Comparison of ENCODE assay signal across 8 cellular contexts in genomic region chr6:107491059-107491609, GRCh38. TPM values are rescaled to one million over a fixed set of nuclear protein-coding genes. Genes with fewer than 3 reads are reported as not detected.
DNase-seq lines count a peak whose midpoint lies in the region; ATAC-seq and TF ChIP-seq lines count a peak whose summit lies in the region.

No MANE protein-coding gene starts in this region.

- intact Hi-C loops in lower leg skin (cut with DNase I; ENCODE audit: low total_unique reads) = loop anchor here (10.0 kb wide), 1 partner anchor 1524 kb away; no protein-coding TSS in a partner anchor

- 9 to 16% methylated on average over 30 to 40 of the region's 40 CpGs for WGBS in lower leg skin, 2 donors

- peak; percentile 10 to 17 for DNase-seq in NCI-H2081 (lab: John Stamatoyannopoulos, UW)
- DNase-seq in NCI-H2081 treated with DMSO at 0.1 percent for 48 hours (lab: John Stamatoyannopoulos, UW) = no peak
- no peak for DNase-seq in RWPE2 (ENCODE audit: low spot score)
- DNase-seq in dermis blood vessel endothelial cell = peak; percentile 48
- peak in 1 of 2 donors; percentile 89 for DNase-seq in lower leg skin (ENCODE audit: low spot score in 2 of 2)
- DNase-seq in middle frontal gyrus (ENCODE audit: extremely low spot score, low spot score) = no peak

- ATAC-seq in RWPE2 (ENCODE audit: low read depth) = peak; percentile 31
- no peak for ATAC-seq in HG03280 (IDR thresholded peaks at IDR 0.05; ENCODE audit: unreplicated experiment)

- H3K4me1 ChIP-seq in RWPE2 (ENCODE audit: insufficient read depth, poor library complexity, severe bottlenecking) = peaks cover 2% of the 10 kb centered on the region
- H3K4me1 ChIP-seq in subcutaneous abdominal adipose tissue (ENCODE audit: control insufficient read depth in 5 of 5, insufficient read depth in 5 of 5, low read length in 5 of 5) = peaks cover 8 to 72% (median 51%) of the 10 kb centered on the region in 5 donors

- H3K36me3 ChIP-seq in RWPE2 (ENCODE audit: low read depth) = no peaks in the 10 kb centered on the region
- H3K36me3 ChIP-seq in subcutaneous abdominal adipose tissue (ENCODE audit: control insufficient read depth in 5 of 5, insufficient read depth in 5 of 5, low read length in 5 of 5) = no peaks in the 10 kb centered on the region

- H3K27me3 ChIP-seq in RWPE2 (ENCODE audit: insufficient read depth, poor library complexity, severe bottlenecking) (peaks cover 68% of the 10 kb centered on the region), subcutaneous abdominal adipose tissue (ENCODE audit: control insufficient read depth in 5 of 5, insufficient read depth in 4 of 5, low read length in 5 of 5) (peaks cover 0 to 36% (median 13%) of the 10 kb centered on the region in 5 donors)

- H3K9me3 ChIP-seq in RWPE2 (ENCODE audit: severe bottlenecking) (no peaks in the 10 kb centered on the region), subcutaneous abdominal adipose tissue (ENCODE audit: control insufficient read depth in 5 of 5, low read length in 5 of 5) (no peaks in the 10 kb centered on the region)

- no peak for TF ChIP-seq CTCF in RWPE2 (IDR thresholded peaks at IDR 0.05; ENCODE audit: poor library complexity, severe bottlenecking)
- TF ChIP-seq CTCF in lower leg skin (IDR thresholded peaks at IDR 0.05) = no peak

- peak overlapping the region in 4 of 5 donors; percentile 39 to 66 (median 56) for H3K9ac ChIP-seq in subcutaneous abdominal adipose tissue (ENCODE audit: low read length in 5 of 5)

- H3K27ac ChIP-seq in RWPE2 (ENCODE audit: poor library complexity, severe bottlenecking) (no peak overlapping the region), subcutaneous abdominal adipose tissue (ENCODE audit: low read depth, low read length) (peak overlapping the region; percentile 47)

- no peak for TF ChIP-seq POLR2A in lower leg skin (IDR thresholded peaks at IDR 0.05)

- peak overlapping the region; percentile 65 for H3K4me3 ChIP-seq in RWPE2 (ENCODE audit: severe bottlenecking)
- peak overlapping the region; percentile 55 for H3K4me3 ChIP-seq in lower leg skin (ENCODE audit: low read depth, poor library complexity, severe bottlenecking)
- peak overlapping the region; percentile 72 to 78 (median 75) for H3K4me3 ChIP-seq in subcutaneous abdominal adipose tissue (ENCODE audit: low read depth in 1 of 5, low read length in 5 of 5)

RNA-seq across cellular contexts. Expression of gene SOBP, which starts 1.2 kb away (rescaled TPM):
- total RNA-seq in dermis blood vessel endothelial cell (0.42 and 1.0 TPM in 2 replicates), lower leg skin (1 to 10 TPM in 3 of 4 donors, under 1 TPM in 1; 0.27 to 2.7 (median 1.5) TPM)

RNA-seq across cellular contexts. Expression of gene PDSS2, which starts 31.8 kb away (rescaled TPM):
- 6.6 and 9.1 TPM in 2 replicates for total RNA-seq in dermis blood vessel endothelial cell
- 10 to 100 TPM in 3 of 4 donors, 1 to 10 TPM in 1; 6.9 to 14.8 (median 11.4) TPM for total RNA-seq in lower leg skin

Comparison
In these comparisons a context has a peak if more than half of its experiments do, and no peak if none do; other contexts are left out.
1. DNase-seq: peak in NCI-H2081 (2 of 2) and dermis blood vessel endothelial cell (single experiment); none in NCI-H2081 treated with DMSO at 0.1 percent for 48 hours (single experiment), RWPE2 (single experiment) and middle frontal gyrus (single experiment).
2. Peak in every context shown above with its lines, with median percentiles within 50 percentile points of each other: H3K4me3 ChIP-seq.